ENCODE assay signal across 1 cellular context in the genomic region with DNA sequence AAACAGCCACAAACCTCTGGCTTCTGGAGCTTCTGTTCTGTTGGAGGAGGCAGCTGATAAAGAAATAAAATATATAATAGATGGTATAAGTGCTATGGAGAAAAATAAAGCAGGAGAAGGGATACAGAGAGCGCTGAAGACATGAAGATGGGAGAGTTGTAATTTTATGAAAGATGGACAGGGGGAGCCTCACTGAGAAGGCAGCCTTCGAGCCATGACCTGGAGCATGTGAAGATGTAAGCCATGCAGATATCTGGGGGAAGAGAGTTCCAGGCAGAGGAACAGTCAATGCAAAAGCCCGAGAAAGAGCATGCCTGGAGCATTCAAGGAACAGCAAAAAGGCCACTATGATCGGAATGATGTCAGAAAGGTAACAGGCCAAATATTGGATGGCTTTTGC.
TF ChIP-seq lines count a peak whose summit lies in the region.

No MANE protein-coding gene starts in this region.

TF ChIP-seq in H1, 55 proteins besides CTCF, POLR2A, EP300 and RAD21:
- TF ChIP-seq SIN3A (conservative IDR thresholded peaks at IDR 0.05 in 1 of 2, IDR thresholded peaks at IDR 0.05 in 1 of 2; ENCODE audit: low read depth in 1 of 2, low read length in 2 of 2) (no peak), SIX5 (IDR thresholded peaks at IDR 0.05; ENCODE audit: low read depth, low read length) (no peak), BCL11A (IDR thresholded peaks at IDR 0.05; ENCODE audit: low read depth in 2 of 2, low read length in 2 of 2) (no peak), SIRT6 (IDR thresholded peaks at IDR 0.05; ENCODE audit: low read length) (no peak), BRCA1 (IDR thresholded peaks at IDR 0.05; ENCODE audit: low read depth, low read length) (no peak), FOSL1 (IDR thresholded peaks at IDR 0.05; ENCODE audit: insufficient read depth, low read depth, low read length) (no peak), ASH2L (IDR thresholded peaks at IDR 0.05; ENCODE audit: low read length) (no peak), KDM5A (IDR thresholded peaks at IDR 0.05; ENCODE audit: low read length) (no peak), TBP (IDR thresholded peaks at IDR 0.05; ENCODE audit: low read depth, low read length) (no peak), CBX8 (IDR thresholded peaks at IDR 0.05; ENCODE audit: borderline replicate concordance, low read depth, low read length) (no peak), SRF (IDR thresholded peaks at IDR 0.05; ENCODE audit: low read depth, low read length) (no peak), POU5F1 (IDR thresholded peaks at IDR 0.05; ENCODE audit: low read depth, low read length) (no peak), CHD1 (IDR thresholded peaks at IDR 0.05; ENCODE audit: low read depth, low read length) (no peak), GABPA (IDR thresholded peaks at IDR 0.05; ENCODE audit: borderline replicate concordance, insufficient read depth, low read length) (no peak), GTF2F1 (IDR thresholded peaks at IDR 0.05; ENCODE audit: borderline replicate concordance, low read depth, low read length) (no peak)
- TF ChIP-seq, protein P1, sequence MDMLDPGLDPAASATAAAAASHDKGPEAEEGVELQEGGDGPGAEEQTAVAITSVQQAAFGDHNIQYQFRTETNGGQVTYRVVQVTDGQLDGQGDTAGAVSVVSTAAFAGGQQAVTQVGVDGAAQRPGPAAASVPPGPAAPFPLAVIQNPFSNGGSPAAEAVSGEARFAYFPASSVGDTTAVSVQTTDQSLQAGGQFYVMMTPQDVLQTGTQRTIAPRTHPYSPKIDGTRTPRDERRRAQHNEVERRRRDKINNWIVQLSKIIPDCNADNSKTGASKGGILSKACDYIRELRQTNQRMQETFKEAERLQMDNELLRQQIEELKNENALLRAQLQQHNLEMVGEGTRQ (IDR thresholded peaks at IDR 0.05; ENCODE audit: low read length), result no peak
- TF ChIP-seq, protein P2, sequence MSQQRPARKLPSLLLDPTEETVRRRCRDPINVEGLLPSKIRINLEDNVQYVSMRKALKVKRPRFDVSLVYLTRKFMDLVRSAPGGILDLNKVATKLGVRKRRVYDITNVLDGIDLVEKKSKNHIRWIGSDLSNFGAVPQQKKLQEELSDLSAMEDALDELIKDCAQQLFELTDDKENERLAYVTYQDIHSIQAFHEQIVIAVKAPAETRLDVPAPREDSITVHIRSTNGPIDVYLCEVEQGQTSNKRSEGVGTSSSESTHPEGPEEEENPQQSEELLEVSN (IDR thresholded peaks at IDR 0.05), result no peak
